ENCODE assay signal across 15 cellular contexts in the genomic region with DNA sequence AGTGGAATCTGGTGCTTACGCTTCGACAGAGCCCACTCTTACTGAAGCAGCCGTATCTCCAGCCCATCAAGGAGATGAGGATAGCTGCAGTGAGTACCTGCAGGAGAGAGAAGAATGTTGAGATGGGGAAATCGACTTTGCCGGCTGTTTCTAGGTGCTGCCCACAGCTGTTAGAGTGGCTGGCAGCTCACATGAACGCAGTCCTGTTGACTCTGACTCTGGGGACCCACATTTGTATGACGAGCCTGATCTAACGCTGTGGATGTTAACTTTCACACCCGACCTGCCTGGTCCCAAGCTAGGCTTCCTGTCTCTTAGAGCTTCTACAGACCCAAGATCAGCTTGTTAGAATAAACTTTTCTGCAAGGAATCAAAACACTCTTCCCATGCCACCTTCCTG. TPM values are rescaled to one million over a fixed set of nuclear protein-coding genes. Genes with fewer than 3 reads are reported as not detected.
DNase-seq lines count a peak whose midpoint lies in the region; ATAC-seq, FAIRE-seq and TF ChIP-seq lines count a peak whose summit lies in the region.
"Had no signal": no experiment of that assay in that cellular context is flagged by ENCODE, and none has a peak within 500 bp of the region (broad histone marks: within the 10 kb centered on the region; RNA-seq: fewer than 3 reads in every experiment).

No MANE protein-coding gene starts in this region.

- H3K4me3 ChIP-seq in H1 (ENCODE audit: extremely low read depth in 1 of 4, insufficient read depth in 2 of 4, low read depth in 3 of 4, low read length in 4 of 4) (no peak overlapping the region), neural progenitor cell (no peak overlapping the region)
- no peak overlapping the region for H3K4me3 ChIP-seq in CD8-positive, alpha-beta memory T cell (ENCODE audit: low read length)
- H3K4me3 ChIP-seq: BLaER1, K562 had no signal

- no peak overlapping the region for H4K8ac ChIP-seq in H1 (ENCODE audit: extremely low read depth, insufficient read depth, low read length)

- peaks cover 36% of the 10 kb centered on the region for H3K27me3 Mint-ChIP-seq in activated naive CD4-positive, alpha-beta T cell treated with anti-CD3 and anti-CD28 coated beads, Interleukin-2, amount 10 ng/mL, durations not matched to agents 7 days and 5 days
- H3K27me3 Mint-ChIP-seq in neural progenitor cell (ENCODE audit: insufficient read depth, low read depth): no peaks in the 10 kb centered on the region
- peaks cover 6 to 9% of the 10 kb centered on the region in 2 donors for H3K27me3 Mint-ChIP-seq in CD8-positive, alpha-beta memory T cell

- no peak overlapping the region for H3K23ac ChIP-seq in H1 (ENCODE audit: insufficient read length)

- no peaks in the 10 kb centered on the region for H3K36me3 Mint-ChIP-seq in activated naive CD4-positive, alpha-beta T cell treated with anti-CD3 and anti-CD28 coated beads, Interleukin-2, amount 10 ng/mL, durations not matched to agents 7 days and 5 days
- no peaks in the 10 kb centered on the region for H3K36me3 Mint-ChIP-seq in activated naive CD4-positive, alpha-beta T cell treated with anti-CD3 and anti-CD28 coated beads, Interleukin-2, amount 50 U/mL, for 72 hours
- no peaks in the 10 kb centered on the region for H3K36me3 Mint-ChIP-seq in neural progenitor cell
- H3K36me3 Mint-ChIP-seq in CD8-positive, alpha-beta memory T cell: no peaks in the 10 kb centered on the region
- H3K36me3 Mint-ChIP-seq: CD4-positive, CD25-positive, alpha-beta regulatory T cell had no signal

- H3K4me1 Mint-ChIP-seq in activated naive CD4-positive, alpha-beta T cell treated with anti-CD3 and anti-CD28 coated beads, Interleukin-2, amount 10 ng/mL, durations not matched to agents 7 days and 5 days: no peaks in the 10 kb centered on the region
- H3K4me1 Mint-ChIP-seq in neural progenitor cell: peaks cover 2% of the 10 kb centered on the region
- no peaks in the 10 kb centered on the region for H3K4me1 Mint-ChIP-seq in CD8-positive, alpha-beta memory T cell
- H3K4me1 Mint-ChIP-seq: CD4-positive, CD25-positive, alpha-beta regulatory T cell had no signal

- H2BK20ac ChIP-seq in H1 (ENCODE audit: low read length): no peak overlapping the region

- no peak for ATAC-seq in activated naive CD4-positive, alpha-beta T cell treated with anti-CD3 and anti-CD28 coated beads, Interleukin-2, amount 50 U/mL, for 72 hours
- ATAC-seq: K562 had no signal

- peak overlapping the region; percentile 15 for H4K5ac ChIP-seq in H1 (ENCODE audit: insufficient read length, low read depth, low read length)

- H2BK5ac ChIP-seq in H1 (ENCODE audit: low read depth, low read length): no peak overlapping the region

- no peaks in the 10 kb centered on the region for H3K27me3 ChIP-seq in H1 (replicated peaks in 1 of 4; ENCODE audit: control insufficient read depth in 3 of 4, extremely low read depth in 1 of 4, insufficient read depth in 3 of 4, low read length in 3 of 4)
- no peaks in the 10 kb centered on the region for H3K27me3 ChIP-seq in neural progenitor cell
- no peaks in the 10 kb centered on the region for H3K27me3 ChIP-seq in CD8-positive, alpha-beta memory T cell (ENCODE audit: insufficient read depth, low read length, poor library complexity, severe bottlenecking)
- H3K27me3 ChIP-seq: BLaER1 had no signal

- H2AFZ ChIP-seq in H1 (ENCODE audit: low read length) (no peak overlapping the region), neural progenitor cell (replicated peaks) (peak overlapping the region; percentile 69)

- CTCF ChIA-PET in activated naive CD4-positive, alpha-beta T cell treated with anti-CD3 and anti-CD28 coated beads, Interleukin-2, amount 10 ng/mL, durations not matched to agents 7 days and 5 days (lab: Charles Lee): no interaction called here
- CTCF ChIA-PET in H1 (lab: Charles Lee; ENCODE audit: partially characterized antibody): interaction anchor here (1.2 kb wide), 1 partner anchor 45 kb away, joined by 4 read pairs; no protein-coding TSS in a partner anchor
- CTCF ChIA-PET in CD8-positive, alpha-beta memory T cell (lab: Charles Lee): no interaction called here

- H3K56ac ChIP-seq in H1 (replicated peaks; ENCODE audit: insufficient read length, low read depth, low read length): no peak overlapping the region

- TF ChIP-seq POLR2A in H1 (IDR thresholded peaks at IDR 0.05; ENCODE audit: control extremely low read depth in 1 of 2, low read depth in 2 of 2, low read length in 2 of 2): no peak

- no peaks in the 10 kb centered on the region for H3K9me3 ChIP-seq in H1 (ENCODE audit: insufficient read depth in 2 of 2, low read depth in 1 of 2, low read length in 1 of 2)
- H3K9me3 ChIP-seq in neural progenitor cell (ENCODE audit: low read depth): no peaks in the 10 kb centered on the region
- no peaks in the 10 kb centered on the region for H3K9me3 ChIP-seq in CD8-positive, alpha-beta memory T cell (ENCODE audit: low read length)
- H3K9me3 ChIP-seq: BLaER1 had no signal

- WGBS in H1 (ENCODE audit: extremely low coverage in 1 of 2, insufficient coverage in 1 of 2, insufficient read length in 1 of 2, insufficient replicate concordance in 2 of 2, low coverage in 1 of 2, low lambda C conversion rate in 2 of 2, missing lambda C conversion rate in 1 of 2), 2 experiments: 90% methylated on average over 9 of the region's 9 CpGs; no CpG with 5 or more reads in 1 of the 2 experiments

- no peak overlapping the region for H2BK120ac ChIP-seq in H1 (replicated peaks; ENCODE audit: low read depth, low read length)

- no peak for TF ChIP-seq EP300 in H1 (IDR thresholded peaks at IDR 0.05; ENCODE audit: borderline replicate concordance in 1 of 2, low read depth in 2 of 2, low read length in 2 of 2)

- H3K9ac ChIP-seq in H1 (replicated peaks in 1 of 4; ENCODE audit: extremely low read depth in 1 of 4, low read depth in 3 of 4, low read length in 3 of 4) (no peak overlapping the region), neural progenitor cell (no peak overlapping the region)
- H3K9ac ChIP-seq: BLaER1 had no signal

- H4K91ac ChIP-seq in H1 (replicated peaks; ENCODE audit: insufficient read length, low read length): no peak overlapping the region

- H3K79me2 ChIP-seq in H1 (ENCODE audit: control insufficient read depth in 1 of 2, insufficient read depth in 2 of 2, low read length in 2 of 2) (no peaks in the 10 kb centered on the region), neural progenitor cell (ENCODE audit: low read depth) (no peaks in the 10 kb centered on the region)

- H3K23me2 ChIP-seq in H1 (ENCODE audit: low read depth, low read length): no peaks in the 10 kb centered on the region

- FAIRE-seq in H1 (lab: Jason Lieb, UNC): no peak
- no peak for FAIRE-seq in GM19239 (lab: Jason Lieb, UNC)
- FAIRE-seq: K562 had no signal

- no peak overlapping the region for H2AK5ac ChIP-seq in H1 (ENCODE audit: low read depth, low read length)

- H3F3A ChIP-seq in neural progenitor cell (ENCODE audit: low read depth): peaks cover 4% of the 10 kb centered on the region

- no peak overlapping the region for H2BK12ac ChIP-seq in H1 (ENCODE audit: low read depth, low read length)

- no peaks in the 10 kb centered on the region for H3K9me3 Mint-ChIP-seq in activated naive CD4-positive, alpha-beta T cell treated with anti-CD3 and anti-CD28 coated beads, Interleukin-2, amount 10 ng/mL, durations not matched to agents 7 days and 5 days
- H3K9me3 Mint-ChIP-seq in activated naive CD4-positive, alpha-beta T cell treated with anti-CD3 and anti-CD28 coated beads, Interleukin-2, amount 50 U/mL, for 72 hours: no peaks in the 10 kb centered on the region
- no peaks in the 10 kb centered on the region for H3K9me3 Mint-ChIP-seq in neural progenitor cell
- H3K9me3 Mint-ChIP-seq in CD8-positive, alpha-beta memory T cell: no peaks in the 10 kb centered on the region
- H3K9me3 Mint-ChIP-seq: H9 had no signal

- H4K20me1 ChIP-seq in H1 (replicated peaks in 1 of 2; ENCODE audit: control insufficient read depth in 1 of 2, insufficient read depth in 2 of 2, low read length in 2 of 2) (no peaks in the 10 kb centered on the region), neural progenitor cell (ENCODE audit: low read depth) (no peaks in the 10 kb centered on the region)
- H4K20me1 ChIP-seq: BLaER1 had no signal

- no peak overlapping the region for H3K18ac ChIP-seq in H1 (ENCODE audit: extremely low read depth, low read length)

- no peak for DNase-seq in activated naive CD4-positive, alpha-beta T cell treated with anti-CD3 and anti-CD28 coated beads, Interleukin-2, amount 10 ng/mL, durations not matched to agents 7 days and 5 days
- DNase-seq in activated naive CD4-positive, alpha-beta T cell treated with anti-CD3 and anti-CD28 coated beads, Interleukin-2, amount 50 U/mL, for 72 hours (ENCODE audit: low spot score in 2 of 2): no peak
- DNase-seq in H1 (ENCODE audit: low read depth in 1 of 2, low spot score in 2 of 2) (no peak), neural progenitor cell (ENCODE audit: low spot score) (no peak), GM19239 (ENCODE audit: insufficient read length, low spot score) (no peak), kidney glomerular epithelial cell (lab: John Stamatoyannopoulos, UW) (no peak)
- no peak for DNase-seq in CD8-positive, alpha-beta memory T cell
- DNase-seq: Calu3; CD4-positive, CD25-positive, alpha-beta regulatory T cell; DMS 273 treated with DMSO at 0.1 percent for 48 hours had no signal

- no peak overlapping the region for H3K4ac ChIP-seq in H1 (replicated peaks; ENCODE audit: insufficient read length, low read depth, low read length)

- H3K4me3 Mint-ChIP-seq in activated naive CD4-positive, alpha-beta T cell treated with anti-CD3 and anti-CD28 coated beads, Interleukin-2, amount 10 ng/mL, durations not matched to agents 7 days and 5 days: no peak overlapping the region
- H3K4me3 Mint-ChIP-seq in neural progenitor cell: no peak overlapping the region
- H3K4me3 Mint-ChIP-seq in CD8-positive, alpha-beta memory T cell: no peak overlapping the region
- H3K4me3 Mint-ChIP-seq: CD4-positive, CD25-positive, alpha-beta regulatory T cell; H9 had no signal

- H3K4me2 ChIP-seq in H1 (ENCODE audit: insufficient read depth in 1 of 2, low read depth in 2 of 2, low read length in 2 of 2) (no peak overlapping the region), neural progenitor cell (no peak overlapping the region)
- H3K4me2 ChIP-seq: BLaER1 had no signal

- no peak for TF ChIP-seq RAD21 in H1 (IDR thresholded peaks at IDR 0.05 in 1 of 2, conservative IDR thresholded peaks at IDR 0.05 in 1 of 2; ENCODE audit: low read depth in 2 of 2, low read length in 2 of 2)

- H3K36me3 ChIP-seq in H1 (ENCODE audit: control insufficient read depth in 2 of 4, insufficient read depth in 4 of 4, low read length in 3 of 4): no peaks in the 10 kb centered on the region
- H3K36me3 ChIP-seq in neural progenitor cell: no peaks in the 10 kb centered on the region
- no peaks in the 10 kb centered on the region for H3K36me3 ChIP-seq in CD8-positive, alpha-beta memory T cell (ENCODE audit: insufficient read depth, low read length)
- H3K36me3 ChIP-seq: BLaER1 had no signal

- H3K4me1 ChIP-seq in H1 (replicated peaks in 1 of 4; ENCODE audit: control insufficient read depth in 3 of 4, insufficient read depth in 4 of 4, low read length in 3 of 4): peaks cover 0 to 5% (median 2%) of the 10 kb centered on the region in 4 experiments; a peak in 4 of 7 replicates
- no peaks in the 10 kb centered on the region for H3K4me1 ChIP-seq in neural progenitor cell
- H3K4me1 ChIP-seq in CD8-positive, alpha-beta memory T cell (ENCODE audit: insufficient read depth, low read length): no peaks in the 10 kb centered on the region

- TF ChIP-seq CTCF in H1 (IDR thresholded peaks at IDR 0.05; ENCODE audit: control extremely low read depth in 1 of 3, insufficient read depth in 1 of 3, low read depth in 1 of 3, low read length in 3 of 3): no peak
- no peak for TF ChIP-seq CTCF in neural progenitor cell (IDR thresholded peaks at IDR 0.05)

- H3K27ac ChIP-seq in H1 (ENCODE audit: low read depth, low read length) (no peak overlapping the region), neural progenitor cell (no peak overlapping the region)
- no peak overlapping the region for H3K27ac ChIP-seq in CD8-positive, alpha-beta memory T cell (ENCODE audit: low read depth, low read length)
- H3K27ac ChIP-seq: 22Rv1, BLaER1 had no signal

- peak overlapping the region; percentile 20 for H3K27ac Mint-ChIP-seq in activated naive CD4-positive, alpha-beta T cell treated with anti-CD3 and anti-CD28 coated beads, Interleukin-2, amount 10 ng/mL, durations not matched to agents 7 days and 5 days
- H3K27ac Mint-ChIP-seq in activated naive CD4-positive, alpha-beta T cell treated with anti-CD3 and anti-CD28 coated beads, Interleukin-2, amount 50 U/mL, for 72 hours: no peak overlapping the region
- H3K27ac Mint-ChIP-seq in neural progenitor cell: no peak overlapping the region
- H3K27ac Mint-ChIP-seq in CD8-positive, alpha-beta memory T cell: no peak overlapping the region

- POLR2A ChIA-PET in H1 (lab: Charles Lee; ENCODE audit: partially characterized antibody): interaction anchor here (0.9 to 1.5 kb wide), 3 partner anchors 9 to 44 kb away, joined by 3 to 4 read pairs (median 3); a partner anchor contains a TSS
- POLR2A ChIA-PET in CD8-positive, alpha-beta memory T cell (lab: Charles Lee): no interaction called here

- H3K79me1 ChIP-seq in H1 (ENCODE audit: low read depth, low read length): no peaks in the 10 kb centered on the region

- no peak overlapping the region for H2BK15ac ChIP-seq in H1 (ENCODE audit: low read length)

- peak overlapping the region; percentile 67 for H3K14ac ChIP-seq in H1 (ENCODE audit: insufficient read length)

RNA-seq across cellular contexts. Expression of a gene that starts 8.9 kb away (rescaled TPM):
- 10 to 100 TPM in 1 of 2 donors, 1 to 10 TPM in 1; 7.4 to 13.1 TPM for total RNA-seq in activated naive CD4-positive, alpha-beta T cell treated with anti-CD3 and anti-CD28 coated beads, Interleukin-2, amount 50 U/mL, for 72 hours
- total RNA-seq in H1 (2021; fragmentation: NEBNext Ultra II Directional; extraction: Animal tissue kit (Norgen Biotek cat#: 25700)): 9.7 and 10.9 TPM in 2 replicates
- polyA plus RNA-seq in H1 (2011; rRNA removed): 15.6 and 22.2 TPM in 2 replicates
- polyA plus RNA-seq in H1 (2011; cell fraction: cytosol; rRNA removed): 19.8 TPM
- polyA plus RNA-seq in H1 (2011; cell fraction: nucleus; rRNA removed): 9.1 TPM
- 17.7 to 27.4 TPM (median 20.9 TPM) in 4 replicates for polyA plus RNA-seq in H1 (2012, experiment 1 of 2)
- polyA plus RNA-seq in H1 (2012, experiment 2 of 2): 40.6 TPM
- 21.7 TPM for polyA plus RNA-seq in H1 (2013, experiment 1 of 2)
- 25.4 TPM for polyA plus RNA-seq in H1 (2013, experiment 2 of 2)
- 0.76 and 2.9 TPM in 2 replicates for polyA minus RNA-seq in H1 (2011; rRNA and poly(A)+ RNA removed)
- 2.7 TPM for polyA minus RNA-seq in H1 (2011; cell fraction: cytosol; rRNA and poly(A)+ RNA removed)
- polyA minus RNA-seq in H1 (2011; cell fraction: nucleus; rRNA and poly(A)+ RNA removed): 2.7 TPM
- 29.9 and 44.8 TPM in 2 replicates for total RNA-seq in neural progenitor cell (ENCODE audit: low replicate concordance)
- 10 to 100 TPM in 1 of 2 experiments, 1 to 10 TPM in 1; 8.6 to 10.7 TPM for total RNA-seq in CD8-positive, alpha-beta memory T cell
- 10.9 TPM for polyA plus RNA-seq in CD8-positive, alpha-beta memory T cell

RNA-seq across cellular contexts. Expression of a gene that starts 11.3 kb away (rescaled TPM):
- under 1 TPM in 1 of 2 donors, not detected in 1; 0.20 TPM for total RNA-seq in activated naive CD4-positive, alpha-beta T cell treated with anti-CD3 and anti-CD28 coated beads, Interleukin-2, amount 50 U/mL, for 72 hours
- total RNA-seq in H1 (2021; fragmentation: NEBNext Ultra II Directional; extraction: Animal tissue kit (Norgen Biotek cat#: 25700)): not detected in 2 replicates
- polyA plus RNA-seq in H1 (2011; rRNA removed): not detected in 2 replicates
- 0.13 TPM for polyA plus RNA-seq in H1 (2011; cell fraction: cytosol; rRNA removed)
- polyA plus RNA-seq in H1 (2011; cell fraction: nucleus; rRNA removed): not detected
- 0.11 to 0.41 TPM (median 0.15 TPM) in 3 of 4 replicates, not detected in the other for polyA plus RNA-seq in H1 (2012, experiment 1 of 2)
- polyA plus RNA-seq in H1 (2012, experiment 2 of 2): not detected
- polyA plus RNA-seq in H1 (2013, experiment 1 of 2): 0.26 TPM
- polyA plus RNA-seq in H1 (2013, experiment 2 of 2): 0.15 TPM
- 0.16 TPM in 1 of 2 replicates, not detected in the other for polyA minus RNA-seq in H1 (2011; rRNA and poly(A)+ RNA removed)
- polyA minus RNA-seq in H1 (2011; cell fraction: cytosol; rRNA and poly(A)+ RNA removed): not detected
- not detected for polyA minus RNA-seq in H1 (2011; cell fraction: nucleus; rRNA and poly(A)+ RNA removed)
- not detected in 2 replicates for total RNA-seq in neural progenitor cell (ENCODE audit: low replicate concordance)
- under 1 TPM; 0.35 to 0.62 TPM for total RNA-seq in CD8-positive, alpha-beta memory T cell
- 1.2 TPM for polyA plus RNA-seq in CD8-positive, alpha-beta memory T cell
- total RNA-seq: A673; Calu3; CD4-positive, CD25-positive, alpha-beta regulatory T cell; H9 had no signal

RNA-seq across cellular contexts. Expression of a gene that starts 39.4 kb away (rescaled TPM):
- 10 to 100 TPM; 28.1 to 40.3 TPM for total RNA-seq in activated naive CD4-positive, alpha-beta T cell treated with anti-CD3 and anti-CD28 coated beads, Interleukin-2, amount 50 U/mL, for 72 hours
- 30.2 and 31.8 TPM in 2 replicates for total RNA-seq in H1 (2021; fragmentation: NEBNext Ultra II Directional; extraction: Animal tissue kit (Norgen Biotek cat#: 25700))
- 17.5 and 19.9 TPM in 2 replicates for polyA plus RNA-seq in H1 (2011; rRNA removed)
- 21.9 TPM for polyA plus RNA-seq in H1 (2011; cell fraction: cytosol; rRNA removed)
- 22.5 TPM for polyA plus RNA-seq in H1 (2011; cell fraction: nucleus; rRNA removed)
- 21.3 to 27.3 TPM (median 24.4 TPM) in 4 replicates for polyA plus RNA-seq in H1 (2012, experiment 1 of 2)
- 7.1 TPM for polyA plus RNA-seq in H1 (2012, experiment 2 of 2)
- 17.0 TPM for polyA plus RNA-seq in H1 (2013, experiment 1 of 2)
- 18.8 TPM for polyA plus RNA-seq in H1 (2013, experiment 2 of 2)
- polyA minus RNA-seq in H1 (2011; rRNA and poly(A)+ RNA removed): 55.5 and 69.8 TPM in 2 replicates
- 40.4 TPM for polyA minus RNA-seq in H1 (2011; cell fraction: cytosol; rRNA and poly(A)+ RNA removed)
- polyA minus RNA-seq in H1 (2011; cell fraction: nucleus; rRNA and poly(A)+ RNA removed): 28.9 TPM
- 24.6 and 29.3 TPM in 2 replicates for total RNA-seq in neural progenitor cell (ENCODE audit: low replicate concordance)
- 10 to 100 TPM; 60.1 to 61.0 TPM for total RNA-seq in CD8-positive, alpha-beta memory T cell
- 20.0 TPM for polyA plus RNA-seq in CD8-positive, alpha-beta memory T cell
